1 cellular context compared by ENCODE assay signal in the genomic region with DNA sequence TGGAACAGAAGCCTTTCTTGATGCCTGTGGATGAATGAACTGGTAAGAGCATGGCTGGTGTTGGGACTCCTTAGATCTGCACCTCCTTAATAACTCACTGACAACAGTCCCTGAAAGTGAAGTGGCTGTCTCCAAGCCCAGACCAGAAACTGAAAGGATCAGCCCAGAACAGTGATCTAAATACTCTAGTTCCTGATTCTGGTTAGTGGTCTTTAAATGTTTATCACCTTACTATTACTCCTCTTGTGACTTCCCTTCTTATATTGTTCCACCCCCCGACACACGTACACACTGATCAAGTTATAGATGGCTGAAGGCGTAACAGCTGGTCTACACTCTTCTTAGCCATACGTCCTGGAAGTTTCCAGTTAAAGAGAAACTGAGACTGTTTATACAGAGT.
TF ChIP-seq lines count a peak whose summit lies in the region.

No MANE protein-coding gene starts in this region.

TF ChIP-seq in GM12878, 131 proteins besides CTCF, POLR2A, EP300 and RAD21:
- TF ChIP-seq BHLHE40 (IDR thresholded peaks at IDR 0.05; ENCODE audit: borderline replicate concordance in 1 of 2, low read depth in 2 of 2, low read length in 1 of 2), result no peak
- TF ChIP-seq SRF (IDR thresholded peaks at IDR 0.05; ENCODE audit: low read depth in 2 of 2, low read length in 2 of 2), result no peak
- TF ChIP-seq, protein P1, sequence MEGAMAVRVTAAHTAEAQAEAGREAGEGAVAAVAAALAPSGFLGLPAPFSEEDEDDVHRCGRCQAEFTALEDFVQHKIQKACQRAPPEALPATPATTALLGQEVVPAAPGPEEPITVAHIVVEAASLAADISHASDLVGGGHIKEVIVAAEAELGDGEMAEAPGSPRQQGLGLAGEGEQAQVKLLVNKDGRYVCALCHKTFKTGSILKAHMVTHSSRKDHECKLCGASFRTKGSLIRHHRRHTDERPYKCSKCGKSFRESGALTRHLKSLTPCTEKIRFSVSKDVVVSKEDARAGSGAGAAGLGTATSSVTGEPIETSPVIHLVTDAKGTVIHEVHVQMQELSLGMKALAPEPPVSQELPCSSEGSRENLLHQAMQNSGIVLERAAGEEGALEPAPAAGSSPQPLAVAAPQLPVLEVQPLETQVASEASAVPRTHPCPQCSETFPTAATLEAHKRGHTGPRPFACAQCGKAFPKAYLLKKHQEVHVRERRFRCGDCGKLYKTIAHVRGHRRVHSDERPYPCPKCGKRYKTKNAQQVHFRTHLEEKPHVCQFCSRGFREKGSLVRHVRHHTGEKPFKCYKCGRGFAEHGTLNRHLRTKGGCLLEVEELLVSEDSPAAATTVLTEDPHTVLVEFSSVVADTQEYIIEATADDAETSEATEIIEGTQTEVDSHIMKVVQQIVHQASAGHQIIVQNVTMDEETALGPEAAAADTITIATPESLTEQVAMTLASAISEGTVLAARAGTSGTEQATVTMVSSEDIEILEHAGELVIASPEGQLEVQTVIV (IDR thresholded peaks at IDR 0.05; ENCODE audit: borderline replicate concordance, partially characterized antibody), result no peak
- TF ChIP-seq RUNX3 (IDR thresholded peaks at IDR 0.05; ENCODE audit: low read length), result no peak
- no peak for TF ChIP-seq BRCA1 (IDR thresholded peaks at IDR 0.05; ENCODE audit: low read depth, low read length)
- TF ChIP-seq, protein P2, sequence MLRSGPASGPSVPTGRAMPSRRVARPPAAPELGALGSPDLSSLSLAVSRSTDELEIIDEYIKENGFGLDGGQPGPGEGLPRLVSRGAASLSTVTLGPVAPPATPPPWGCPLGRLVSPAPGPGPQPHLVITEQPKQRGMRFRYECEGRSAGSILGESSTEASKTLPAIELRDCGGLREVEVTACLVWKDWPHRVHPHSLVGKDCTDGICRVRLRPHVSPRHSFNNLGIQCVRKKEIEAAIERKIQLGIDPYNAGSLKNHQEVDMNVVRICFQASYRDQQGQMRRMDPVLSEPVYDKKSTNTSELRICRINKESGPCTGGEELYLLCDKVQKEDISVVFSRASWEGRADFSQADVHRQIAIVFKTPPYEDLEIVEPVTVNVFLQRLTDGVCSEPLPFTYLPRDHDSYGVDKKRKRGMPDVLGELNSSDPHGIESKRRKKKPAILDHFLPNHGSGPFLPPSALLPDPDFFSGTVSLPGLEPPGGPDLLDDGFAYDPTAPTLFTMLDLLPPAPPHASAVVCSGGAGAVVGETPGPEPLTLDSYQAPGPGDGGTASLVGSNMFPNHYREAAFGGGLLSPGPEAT (IDR thresholded peaks at IDR 0.05; ENCODE audit: low read depth), result no peak
- TF ChIP-seq CHD1 (IDR thresholded peaks at IDR 0.05; ENCODE audit: low read depth, low read length), result no peak
- TF ChIP-seq SMAD1 (IDR thresholded peaks at IDR 0.05; ENCODE audit: low read depth, partially characterized antibody), result no peak
- TF ChIP-seq NRF1 (conservative IDR thresholded peaks at IDR 0.05; ENCODE audit: low read depth, low read length), result no peak
- no peak for TF ChIP-seq STAT3 (IDR thresholded peaks at IDR 0.05; ENCODE audit: low read depth, low read length)
- no peak for TF ChIP-seq STAT1 (conservative IDR thresholded peaks at IDR 0.05)
- no peak for TF ChIP-seq CHD4 (IDR thresholded peaks at IDR 0.05)
- no peak for TF ChIP-seq GATAD2B (conservative IDR thresholded peaks at IDR 0.05; ENCODE audit: low read depth)
- TF ChIP-seq IRF5 (IDR thresholded peaks at IDR 0.05; ENCODE audit: borderline replicate concordance), result no peak
- no peak for TF ChIP-seq ZBTB33 (IDR thresholded peaks at IDR 0.05)
- no peak for TF ChIP-seq NFIC (IDR thresholded peaks at IDR 0.05; ENCODE audit: low read depth, low read length)
- no peak for TF ChIP-seq ETV6 (conservative IDR thresholded peaks at IDR 0.05 in 1 of 2, IDR thresholded peaks at IDR 0.05 in 1 of 2; ENCODE audit: borderline replicate concordance in 1 of 2, low read depth in 1 of 2)
- TF ChIP-seq HDGF (IDR thresholded peaks at IDR 0.05), result no peak
TF ChIP-seq in GM12878: peak in this region for 0.
